ENCODE assay signal across 8 cellular contexts in the genomic region with DNA sequence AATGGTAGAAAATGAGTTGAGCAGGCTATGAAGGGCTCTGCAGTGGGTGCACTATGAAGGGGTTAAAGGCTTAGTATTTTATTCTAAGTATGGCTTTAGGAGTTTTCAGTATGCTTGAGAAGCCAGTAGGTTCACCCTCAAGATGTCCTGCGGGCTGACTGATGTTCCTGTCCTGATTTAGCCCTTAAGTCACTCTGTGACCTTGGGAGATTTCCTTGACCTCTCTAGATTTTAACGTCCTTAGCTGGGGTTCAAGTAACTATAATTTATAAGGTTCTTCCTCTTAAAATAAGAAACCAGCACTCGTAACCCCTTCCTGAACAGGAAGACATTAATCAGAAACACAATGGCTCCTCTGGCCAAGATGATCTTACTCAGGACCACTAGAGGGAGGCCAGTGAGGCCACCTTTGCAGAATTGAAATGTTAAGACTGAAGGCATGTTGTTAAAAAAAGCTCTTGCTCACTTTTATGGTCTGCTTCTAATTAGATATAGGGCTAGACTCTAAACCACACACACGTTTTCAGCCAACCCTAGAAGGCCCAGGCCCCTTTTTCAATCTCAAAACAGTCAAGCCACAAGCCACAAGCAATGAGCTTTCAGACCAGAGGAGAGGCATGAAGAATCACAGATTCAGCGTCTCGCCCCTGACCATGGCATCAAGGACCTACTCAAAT. TPM values are rescaled to one million over a fixed set of nuclear protein-coding genes. Genes with fewer than 3 reads are reported as not detected.
DNase-seq lines count a peak whose midpoint lies in the region; ATAC-seq lines count a peak whose summit lies in the region.

No MANE protein-coding gene starts in this region.

- H3K9ac ChIP-seq in mesendoderm (ENCODE audit: low read length), result no peak overlapping the region

- H3K27ac ChIP-seq in mesendoderm (ENCODE audit: low read depth, low read length), result no peak overlapping the region

- H4K5ac ChIP-seq in mesendoderm (ENCODE audit: low read length), result no peak overlapping the region

- H4K8ac ChIP-seq in mesendoderm (ENCODE audit: low read depth, low read length), result no peak overlapping the region

- DNase-seq in SW480 (ENCODE audit: low spot score), result peak; percentile 14
- peak; percentile 64 for DNase-seq in mesendoderm
- no peak for DNase-seq in amniotic stem cell (lab: John Stamatoyannopoulos, UW)
- no peak for DNase-seq in NCI-H1092 treated with DMSO at 0.1 percent for 48 hours (lab: John Stamatoyannopoulos, UW)
- DNase-seq in NCI-H774 (lab: John Stamatoyannopoulos, UW), result no peak
- DNase-seq in UCSD-AML1 (lab: John Stamatoyannopoulos, UW; ENCODE audit: unreplicated experiment), result no peak

- H3K18ac ChIP-seq in mesendoderm (ENCODE audit: low read length), result no peak overlapping the region

- peak; percentile 64 for ATAC-seq in GM18502 (IDR thresholded peaks at IDR 0.05; ENCODE audit: poor library complexity, unreplicated experiment)
- ATAC-seq in HG02588 (IDR thresholded peaks at IDR 0.05; ENCODE audit: unreplicated experiment), result peak; percentile 53

- no CpG with 5 or more reads among the region's 6 CpGs for WGBS in mesendoderm (ENCODE audit: extremely low coverage, insufficient coverage, low lambda C conversion rate)

- no peak overlapping the region for H3K23ac ChIP-seq in mesendoderm (ENCODE audit: low read length)

- H2BK15ac ChIP-seq in mesendoderm (replicated peaks; ENCODE audit: low read depth), result no peak overlapping the region

- no peak overlapping the region for H3K4me2 ChIP-seq in mesendoderm (ENCODE audit: low read length)

- no peak overlapping the region for H3K56ac ChIP-seq in mesendoderm (ENCODE audit: low read length)

- H3K79me1 ChIP-seq in mesendoderm (ENCODE audit: low read length), result no peaks in the 10 kb centered on the region

- no peak overlapping the region for H3K4me3 ChIP-seq in mesendoderm (ENCODE audit: low read length)

- no peaks in the 10 kb centered on the region for H3K27me3 ChIP-seq in mesendoderm (ENCODE audit: insufficient read depth, low read length, poor library complexity)

- H3K79me2 ChIP-seq in mesendoderm (ENCODE audit: control insufficient read depth, insufficient read depth, low read length), result no peaks in the 10 kb centered on the region

- H3K4me1 ChIP-seq in mesendoderm (ENCODE audit: control insufficient read depth, low read depth, low read length), result peaks cover 3% of the 10 kb centered on the region

- H2BK5ac ChIP-seq in mesendoderm (ENCODE audit: low read length), result no peak overlapping the region

- H2BK120ac ChIP-seq in mesendoderm (ENCODE audit: low read depth, low read length), result no peak overlapping the region

- no peaks in the 10 kb centered on the region for H3K36me3 ChIP-seq in mesendoderm (ENCODE audit: control insufficient read depth, insufficient read depth, low read length)

- H2AK5ac ChIP-seq in mesendoderm (ENCODE audit: low read length), result no peak overlapping the region

- H3K4ac ChIP-seq in mesendoderm (ENCODE audit: low read depth, low read length), result no peak overlapping the region

RNA-seq across cellular contexts. Expression of a gene that starts 42.0 kb away (rescaled TPM):
- polyA plus RNA-seq in mesendoderm (2013, experiment 1 of 2), result 80.6 TPM
- 81.4 TPM for polyA plus RNA-seq in mesendoderm (2013, experiment 2 of 2)

Comparison
In these comparisons a context has a peak if more than half of its experiments do, and no peak if none do; other contexts are left out.
1. DNase-seq: peak in SW480 (single experiment) and mesendoderm (single experiment); none in amniotic stem cell (single experiment), NCI-H1092 treated with DMSO at 0.1 percent for 48 hours (single experiment), NCI-H774 (single experiment) and UCSD-AML1 (single experiment).